In genomic region chr9:64870594-64870993, GRCh38 we compare ENCODE assay signal across 8 cellular contexts.
DNase-seq lines count a peak whose midpoint lies in the region; ATAC-seq, FAIRE-seq and TF ChIP-seq lines count a peak whose summit lies in the region.
"Not testable (repeated sequence)": the region's sequence is repeated elsewhere in the genome, so short reads cannot be mapped to it uniquely, and the experiment has no call there.

No MANE protein-coding gene starts in this region.

- not testable (repeated sequence) for H2AFZ ChIP-seq in endothelial cell of umbilical vein (ENCODE audit: low read depth, low read length); HepG2 (ENCODE audit: low read length)

- POLR2A ChIA-PET in activated CD4-positive, alpha-beta memory T cell treated with anti-CD3 and anti-CD28 coated beads for 36 hours (lab: Charles Lee); endothelial cell of umbilical vein (lab: Charles Lee); HepG2 (lab: Yijun Ruan, JAX): not testable (repeated sequence)

- TF ChIP-seq CTCF in endothelial cell of umbilical vein (IDR thresholded peaks at IDR 0.05; ENCODE audit: extremely low read depth in 1 of 2, insufficient read depth in 1 of 2, low read depth in 1 of 2, low read length in 2 of 2); HepG2 (CRISPR knock-in tag; IDR thresholded peaks at IDR 0.05): not testable (repeated sequence)

- TF ChIP-seq POLR2A in endothelial cell of umbilical vein (IDR thresholded peaks at IDR 0.05; ENCODE audit: low read depth, low read length); HepG2 (IDR thresholded peaks at IDR 0.05; ENCODE audit: insufficient read depth in 1 of 2, low read depth in 2 of 2, low read length in 2 of 2): not testable (repeated sequence)

- H3K27ac ChIP-seq in endothelial cell of umbilical vein (ENCODE audit: insufficient read depth, low read depth, low read length); HepG2 (ENCODE audit: extremely low read length, insufficient read depth, low read length): not testable (repeated sequence)

- H3K79me2 ChIP-seq in endothelial cell of umbilical vein (ENCODE audit: control insufficient read depth, insufficient read depth, low read length); HepG2 (ENCODE audit: insufficient read depth, low read length): not testable (repeated sequence)

- H3K9me3 Mint-ChIP-seq in activated CD4-positive, alpha-beta memory T cell treated with anti-CD3 and anti-CD28 coated beads for 36 hours: not testable (repeated sequence)

- CTCF ChIA-PET in activated CD4-positive, alpha-beta memory T cell treated with anti-CD3 and anti-CD28 coated beads for 36 hours (lab: Charles Lee); endothelial cell of umbilical vein (lab: Charles Lee); HepG2 (lab: Yijun Ruan, JAX; ENCODE audit: low intra/inter-chr PET ratio, low total read pairs): not testable (repeated sequence)

- H3K9ac ChIP-seq in endothelial cell of umbilical vein (replicated peaks; ENCODE audit: extremely low read depth, insufficient read depth, low read length); HepG2 (ENCODE audit: insufficient read depth, low read depth, low read length): not testable (repeated sequence)

- H3K36me3 ChIP-seq in endothelial cell of umbilical vein (ENCODE audit: control insufficient read depth in 2 of 2, extremely low read depth in 1 of 2, insufficient read depth in 2 of 2, low read length in 2 of 2); HepG2 (replicated peaks in 1 of 2; ENCODE audit: control insufficient read depth in 1 of 2, insufficient read depth in 2 of 2, low read length in 2 of 2): not testable (repeated sequence)

- not testable (repeated sequence) for H3K4me3 Mint-ChIP-seq in activated CD4-positive, alpha-beta memory T cell treated with anti-CD3 and anti-CD28 coated beads for 36 hours

- not testable (repeated sequence) for H3K36me3 Mint-ChIP-seq in activated CD4-positive, alpha-beta memory T cell treated with anti-CD3 and anti-CD28 coated beads for 36 hours

- not testable (repeated sequence) for TF ChIP-seq RAD21 in HepG2 (CRISPR knock-in tag; IDR thresholded peaks at IDR 0.05)

- not testable (repeated sequence) for FAIRE-seq in endothelial cell of umbilical vein (lab: Jason Lieb, UNC); HepG2 (lab: Jason Lieb, UNC)

- H3K27me3 Mint-ChIP-seq in activated CD4-positive, alpha-beta memory T cell treated with anti-CD3 and anti-CD28 coated beads for 36 hours: not testable (repeated sequence)

- H3K27ac Mint-ChIP-seq in activated CD4-positive, alpha-beta memory T cell treated with anti-CD3 and anti-CD28 coated beads for 36 hours: not testable (repeated sequence)

- H3K9me1 ChIP-seq in endothelial cell of umbilical vein (replicated peaks; ENCODE audit: control insufficient read depth, extremely low read depth, insufficient read depth, low read length): not testable (repeated sequence)

- dilution Hi-C loops in endothelial cell of umbilical vein (cut with MboI; ENCODE audit: extremely low pct_ligation_motif_present, low sequenced_read_pairs): not testable (repeated sequence)

- TF ChIP-seq EP300 in HepG2 (IDR thresholded peaks at IDR 0.05; ENCODE audit: low read depth in 2 of 2, low read length in 2 of 2); HepG2 (CRISPR knock-in tag; IDR thresholded peaks at IDR 0.05; ENCODE audit: borderline replicate concordance): not testable (repeated sequence)

- intact Hi-C loops in activated CD4-positive, alpha-beta memory T cell treated with anti-CD3 and anti-CD28 coated beads for 36 hours (cut with micrococcal nuclease); endothelial cell of umbilical vein (cut with micrococcal nuclease); HepG2 (cut with micrococcal nuclease; ENCODE audit: unreplicated experiment): not testable (repeated sequence)

- H3K9me3 ChIP-seq in endothelial cell of umbilical vein (replicated peaks; ENCODE audit: control insufficient read depth, insufficient read depth, low read length); HepG2 (ENCODE audit: low read length): not testable (repeated sequence)

- ATAC-seq in GM18868 (IDR thresholded peaks at IDR 0.05; ENCODE audit: unreplicated experiment) (peak; percentile 74), HG03565 (IDR thresholded peaks at IDR 0.05; ENCODE audit: unreplicated experiment) (peak; percentile 90)
- not testable (repeated sequence) for ATAC-seq in HepG2

- 0% methylated on average over 1 of the region's 2 CpGs for WGBS in HepG2 (ENCODE audit: low lambda C conversion rate)

- not testable (repeated sequence) for H3K27me3 ChIP-seq in endothelial cell of umbilical vein (ENCODE audit: control insufficient read depth in 2 of 2, insufficient read depth in 2 of 2, low read length in 2 of 2); HepG2 (ENCODE audit: control insufficient read depth in 1 of 2, insufficient read depth in 2 of 2, low read length in 2 of 2)

- DNase-seq in Daoy (ENCODE audit: low read depth) (peak; percentile 14), NAMALWA (ENCODE audit: low spot score) (peak; percentile 17), endothelial cell of umbilical vein (ENCODE audit: low read depth, low spot score) (peak; percentile 5), HepG2 (ENCODE audit: low spot score) (peak; percentile 0)
- DNase-seq in activated CD4-positive, alpha-beta memory T cell treated with anti-CD3 and anti-CD28 coated beads for 36 hours: peak; percentile 9
- DNase-seq in stimulated activated CD4-positive, alpha-beta T cell treated with anti-CD3 and anti-CD28 coated beads, Interleukin-15, amount 100 ng/mL, for 24 hours: peak; percentile 1

- H3K4me2 ChIP-seq in endothelial cell of umbilical vein (ENCODE audit: insufficient read depth, low read length); HepG2 (ENCODE audit: low read depth, low read length): not testable (repeated sequence)

- in situ Hi-C loops in HepG2 (cut with HindIII; ENCODE audit: extremely low pct_ligation_motif_present, low pct_unique_long_range_greater_than_20kb): not testable (repeated sequence)

- BruUV-seq in endothelial cell of umbilical vein (replicated peaks; lab: Mats Ljungman, UMichigan); HepG2 (replicated peaks; lab: Mats Ljungman, UMichigan): not testable (repeated sequence)

- H3K4me3 ChIP-seq in endothelial cell of umbilical vein (replicated peaks in 1 of 3; ENCODE audit: insufficient read depth in 1 of 3, low read depth in 1 of 3, low read length in 3 of 3); HepG2 (replicated peaks in 1 of 3; ENCODE audit: insufficient read depth in 1 of 3, low read depth in 2 of 3, low read length in 3 of 3): not testable (repeated sequence)

- not testable (repeated sequence) for H3K4me1 Mint-ChIP-seq in activated CD4-positive, alpha-beta memory T cell treated with anti-CD3 and anti-CD28 coated beads for 36 hours (ENCODE audit: low read depth)

- H3K4me1 ChIP-seq in endothelial cell of umbilical vein (ENCODE audit: control insufficient read depth, extremely low read depth, insufficient read depth, low read length); HepG2 (ENCODE audit: insufficient read depth, low read length): not testable (repeated sequence)

- H4K20me1 ChIP-seq in endothelial cell of umbilical vein (replicated peaks; ENCODE audit: control insufficient read depth, extremely low read depth, insufficient read depth, low read length); HepG2 (ENCODE audit: insufficient read depth, low read length): not testable (repeated sequence)

TF ChIP-seq in endothelial cell of umbilical vein, 7 proteins besides CTCF, POLR2A, EP300 and RAD21:
- TF ChIP-seq JUN (IDR thresholded peaks at IDR 0.05; ENCODE audit: borderline replicate concordance, insufficient read depth, insufficient read length, low read depth): peak; percentile 24

TF ChIP-seq in HepG2, 621 proteins besides CTCF, POLR2A, EP300 and RAD21:
- peak; percentile 25; the same call in 1 of the 2 replicates for TF ChIP-seq FOSL2 (CRISPR knock-in tag; IDR thresholded peaks at IDR 0.05)
